In the genomic region with DNA sequence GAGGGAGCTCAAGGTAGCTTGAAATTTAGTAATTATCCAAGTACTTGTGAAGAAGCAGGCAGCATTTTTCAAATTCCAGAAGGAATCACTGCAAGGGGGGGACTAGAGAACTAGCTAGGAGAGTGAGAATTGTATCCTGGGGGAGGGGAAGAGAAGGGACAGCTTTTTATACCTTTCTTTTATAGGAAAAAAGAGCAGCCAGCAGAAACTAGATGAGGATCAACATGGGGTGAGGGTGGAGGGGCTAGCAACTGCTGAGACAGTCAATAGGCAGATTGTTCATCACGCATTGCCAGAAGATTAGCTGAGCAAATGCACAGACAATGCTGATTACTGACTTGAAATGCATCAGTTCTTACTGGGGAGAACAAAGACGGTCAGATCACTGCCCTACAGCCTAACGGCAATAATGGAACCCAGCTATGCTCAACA, we compare ENCODE assay signal across 14 cellular contexts.
DNase-seq lines count a peak whose midpoint lies in the region; ATAC-seq, FAIRE-seq and TF ChIP-seq lines count a peak whose summit lies in the region.
"Had no signal": no experiment of that assay in that cellular context is flagged by ENCODE, and none has a peak within 500 bp of the region (broad histone marks: within the 10 kb centered on the region; RNA-seq: fewer than 3 reads in every experiment).

No MANE protein-coding gene starts in this region.

- 78 to 88% methylated on average over 3 of the region's 3 CpGs for WGBS in pancreas, 2 donors

- no TSS peak for BruUV-seq in HCT116 (replicated peaks; lab: Mats Ljungman, UMichigan)

- no peaks in the 10 kb centered on the region for H4K20me1 ChIP-seq in HCT116 (ENCODE audit: insufficient read depth)

- POLR2A ChIA-PET in HCT116 (lab: Charles Lee): interaction anchor here (1.1 kb wide), 1 partner anchor 514 kb away, joined by 3 read pairs; the partner anchor contains the start of gene CITED2

- RAD21 ChIA-PET in HCT116 (lab: Charles Lee; ENCODE audit: low non-redundant PET in 1 of 2, low total read pairs in 2 of 2, uncharacterized antibody in 2 of 2, unreplicated experiment in 2 of 2): interaction anchor here in 1 of 2 experiments (0.7 kb wide), 1 partner anchor 501 kb away, joined by 4 read pairs; no protein-coding TSS in a partner anchor

- no peaks in the 10 kb centered on the region for H3K79me2 ChIP-seq in HCT116 (ENCODE audit: insufficient read depth, low read length)

- H3K4me1 ChIP-seq in HCT116 (ENCODE audit: control insufficient read depth in 1 of 2, insufficient read depth in 2 of 2, low read length in 2 of 2) (peaks cover 0 to 3% of the 10 kb centered on the region in 2 experiments; a peak in 1 of 4 replicates), pancreas (no peaks in the 10 kb centered on the region)

- no peak for FAIRE-seq in pancreas (lab: Jason Lieb, UNC)

- ATAC-seq in HCT116 (no peak), pancreas (no peak), GM19463 (IDR thresholded peaks at IDR 0.05; ENCODE audit: unreplicated experiment) (no peak)

- TF ChIP-seq POLR2A in HCT116 (IDR thresholded peaks at IDR 0.05; ENCODE audit: borderline replicate concordance, extremely low read depth, insufficient read depth, insufficient read length): no peak

- H2AFZ ChIP-seq in HCT116 (ENCODE audit: low read depth, low read length, poor library complexity, severe bottlenecking): peak overlapping the region; percentile 38

- no peak overlapping the region for H3K9ac ChIP-seq in HCT116 (ENCODE audit: low read length)

- H3K4me3 ChIP-seq in HCT116 (replicated peaks in 1 of 2; ENCODE audit: low read depth in 1 of 2, low read length in 2 of 2) (no peak overlapping the region), pancreas (no peak overlapping the region)

- no peaks in the 10 kb centered on the region for H3K9me2 ChIP-seq in HCT116 (ENCODE audit: insufficient read depth)

- H3K36me3 ChIP-seq in HCT116 (ENCODE audit: control insufficient read depth in 1 of 2, insufficient read depth in 2 of 2, low read length in 2 of 2) (no peaks in the 10 kb centered on the region), pancreas (no peaks in the 10 kb centered on the region)

- DNase-seq in A172 (ENCODE audit: low spot score) (peak; percentile 3), HCT116 (ENCODE audit: low read depth, low spot score) (no peak), amniotic epithelial cell (ENCODE audit: low read depth) (peak; percentile 15), kidney glomerular epithelial cell (lab: John Stamatoyannopoulos, UW) (peak; percentile 49), GM19238 (ENCODE audit: insufficient read length, low spot score) (no peak), pancreas (no peak)
- no peak for DNase-seq in stimulated activated CD4-positive, alpha-beta T cell treated with anti-CD3 and anti-CD28 coated beads, Interleukin-2, amount 100 ng/mL, for 48 hours
- DNase-seq: activated T-cell treated with anti-CD3 and anti-CD28 coated beads, Interleukin-2, amount 50 U/mL, for 24 hours; anterior cingulate cortex; NCI-H2081 treated with DMSO at 0.1 percent for 48 hours; nucleus accumbens; stimulated activated CD4-positive, alpha-beta T cell treated with anti-CD3 and anti-CD28 coated beads, Interleukin-1b, Interleukin-23, amount 100 ng/mL, for 48 hours had no signal

- intact Hi-C loops in HCT116 (cut with micrococcal nuclease): no loop called here
- intact Hi-C loops in pancreas (cut with DNase I): loop anchor here in 1 of 3 donors (10.0 kb wide), 1 partner anchor 546 kb away; no protein-coding TSS in a partner anchor

- TF ChIP-seq RAD21 in HCT116 (IDR thresholded peaks at IDR 0.05; ENCODE audit: low read depth): no peak

- H3K27me3 ChIP-seq in HCT116 (ENCODE audit: insufficient read depth, low read length) (no peaks in the 10 kb centered on the region), pancreas (no peaks in the 10 kb centered on the region)

- TF ChIP-seq CTCF in HCT116 (IDR thresholded peaks at IDR 0.05 in 2 of 3, conservative IDR thresholded peaks at IDR 0.05 in 1 of 3; ENCODE audit: borderline replicate concordance in 1 of 3, insufficient read depth in 1 of 3, low read depth in 2 of 3, low read length in 2 of 3): no peak
- no peak for TF ChIP-seq CTCF in pancreas (IDR thresholded peaks at IDR 0.05)

- H3K27ac ChIP-seq in HCT116 (ENCODE audit: low read depth, low read length) (no peak overlapping the region), pancreas (no peak overlapping the region)
- H3K27ac ChIP-seq: RWPE1 had no signal

- CTCF ChIA-PET in HCT116 (lab: Charles Lee): no interaction called here

- H3K4me2 ChIP-seq in HCT116 (ENCODE audit: low read length): no peak overlapping the region

- H3K9me3 ChIP-seq in HCT116 (ENCODE audit: control insufficient read depth in 1 of 2, insufficient read depth in 1 of 2, low read depth in 1 of 2, low read length in 2 of 2): no peaks in the 10 kb centered on the region
- no peaks in the 10 kb centered on the region for H3K9me3 ChIP-seq in pancreas

TF ChIP-seq in HCT116, 20 proteins besides CTCF, POLR2A, EP300 and RAD21:
- TF ChIP-seq TCF7L2 (IDR thresholded peaks at IDR 0.05; ENCODE audit: borderline replicate concordance, extremely low read depth, insufficient read depth, insufficient read length): no peak
- TF ChIP-seq POLR2AphosphoS5 (IDR thresholded peaks at IDR 0.05; ENCODE audit: low read depth, low read length): no peak

Comparison
In these comparisons a context has a peak if more than half of its experiments do, and no peak if none do; other contexts are left out.
1. DNase-seq: peak in A172 (single experiment), amniotic epithelial cell (single experiment) and kidney glomerular epithelial cell (single experiment); none in HCT116 (single experiment), stimulated activated CD4-positive, alpha-beta T cell treated with anti-CD3 and anti-CD28 coated beads, Interleukin-2, amount 100 ng/mL, for 48 hours (0 of 2), GM19238 (single experiment) and pancreas (0 of 6).